In the genomic region with DNA sequence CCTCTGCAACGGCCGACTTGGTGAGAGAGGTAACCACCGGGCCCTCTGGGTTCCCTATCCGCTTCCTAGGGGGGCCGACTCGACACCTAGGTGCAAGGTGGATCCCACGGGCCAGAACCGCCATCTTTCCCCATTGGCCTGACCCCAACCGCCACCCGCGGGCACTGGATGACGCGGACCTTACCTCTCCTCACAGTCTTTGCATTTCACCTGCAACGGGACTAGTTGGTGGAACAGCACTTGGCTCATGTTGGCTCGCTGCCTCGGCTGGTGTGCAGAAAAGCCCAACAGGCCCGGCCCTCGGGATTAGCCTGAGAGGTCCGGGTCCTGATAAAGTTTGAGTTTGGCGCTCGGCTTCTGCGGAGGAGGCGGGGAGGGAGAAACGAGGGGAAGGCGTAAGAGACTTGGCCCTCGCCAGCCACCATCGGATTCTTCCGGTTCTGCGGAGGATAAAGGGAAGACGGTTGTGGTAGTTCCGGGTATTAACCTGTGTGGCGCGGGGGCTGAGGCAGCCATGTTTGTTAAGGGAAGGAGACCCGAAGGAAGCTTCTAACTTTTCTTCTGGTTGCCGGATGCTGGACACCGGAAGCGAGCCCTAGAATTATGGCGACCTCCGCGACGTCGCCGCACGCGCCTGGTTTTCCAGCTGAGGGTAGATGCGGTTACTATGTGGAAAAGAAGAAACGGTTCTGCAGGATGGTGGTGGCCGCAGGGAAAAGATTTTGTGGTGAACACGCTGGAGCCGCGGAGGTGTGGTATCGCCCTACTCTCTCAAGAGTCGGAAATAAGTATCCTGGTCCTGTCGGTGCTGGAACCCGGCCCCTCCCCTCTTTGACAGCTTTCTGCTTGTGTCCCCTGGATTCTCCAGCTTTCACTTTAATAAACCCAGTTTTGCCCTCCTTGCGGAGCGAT, we compare ENCODE assay signal across 7 cellular contexts.
DNase-seq lines count a peak whose midpoint lies in the region; ATAC-seq lines count a peak whose summit lies in the region.

A gene with protein sequence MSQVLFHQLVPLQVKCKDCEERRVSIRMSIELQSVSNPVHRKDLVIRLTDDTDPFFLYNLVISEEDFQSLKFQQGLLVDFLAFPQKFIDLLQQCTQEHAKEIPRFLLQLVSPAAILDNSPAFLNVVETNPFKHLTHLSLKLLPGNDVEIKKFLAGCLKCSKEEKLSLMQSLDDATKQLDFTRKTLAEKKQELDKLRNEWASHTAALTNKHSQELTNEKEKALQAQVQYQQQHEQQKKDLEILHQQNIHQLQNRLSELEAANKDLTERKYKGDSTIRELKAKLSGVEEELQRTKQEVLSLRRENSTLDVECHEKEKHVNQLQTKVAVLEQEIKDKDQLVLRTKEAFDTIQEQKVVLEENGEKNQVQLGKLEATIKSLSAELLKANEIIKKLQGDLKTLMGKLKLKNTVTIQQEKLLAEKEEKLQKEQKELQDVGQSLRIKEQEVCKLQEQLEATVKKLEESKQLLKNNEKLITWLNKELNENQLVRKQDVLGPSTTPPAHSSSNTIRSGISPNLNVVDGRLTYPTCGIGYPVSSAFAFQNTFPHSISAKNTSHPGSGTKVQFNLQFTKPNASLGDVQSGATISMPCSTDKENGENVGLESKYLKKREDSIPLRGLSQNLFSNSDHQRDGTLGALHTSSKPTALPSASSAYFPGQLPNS (minus strand): TSS at position 365 of the 912 bp plus-strand sequence. CDS start 116 bp downstream, at position 249.
A gene with protein sequence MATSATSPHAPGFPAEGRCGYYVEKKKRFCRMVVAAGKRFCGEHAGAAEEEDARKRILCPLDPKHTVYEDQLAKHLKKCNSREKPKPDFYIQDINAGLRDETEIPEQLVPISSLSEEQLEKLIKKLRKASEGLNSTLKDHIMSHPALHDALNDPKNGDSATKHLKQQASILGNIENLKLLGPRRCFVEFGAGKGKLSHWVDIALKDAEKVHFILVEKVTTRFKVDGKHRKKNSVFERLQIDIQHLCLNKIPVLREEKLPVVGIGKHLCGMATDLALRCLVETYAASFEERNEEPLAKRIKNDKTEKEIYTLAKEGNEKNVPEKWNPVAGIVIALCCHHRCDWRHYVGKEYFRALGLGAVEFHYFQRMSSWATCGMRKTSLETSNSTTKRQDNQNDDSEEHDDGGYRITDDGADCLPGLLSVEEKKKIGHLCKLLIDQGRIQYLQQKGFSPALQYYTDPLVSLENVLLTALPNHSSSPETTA (plus strand): TSS at position 598 of the 912 bp plus-strand sequence. CDS start 6 bp downstream, at position 604.

- peak; percentile 87 for ATAC-seq in GM18508 (IDR thresholded peaks at IDR 0.05; ENCODE audit: insufficient read depth, unreplicated experiment)
- ATAC-seq in HG03025 (IDR thresholded peaks at IDR 0.05; ENCODE audit: low FRiP score, unreplicated experiment), result peak; percentile 88

- peak; percentile 89 to 96 for DNase-seq in NCI-H2081 (lab: John Stamatoyannopoulos, UW)
- peak; percentile 93 for DNase-seq in T1000 (lab: John Stamatoyannopoulos, UW)
- peak; percentile 99 for DNase-seq in astrocyte of the hippocampus (ENCODE audit: low read depth, low spot score)
- peak; percentile 93 to 98 for DNase-seq in hippocampal formation (lab: John Stamatoyannopoulos, UW)
- peak; percentile 97 for DNase-seq in retina

Comparison
In these comparisons a context has a peak if more than half of its experiments do, and no peak if none do; other contexts are left out.
1. Peak in every context shown above with its lines: DNase-seq and ATAC-seq.